ENCODE assay signal across 21 cellular contexts in the genomic region with DNA sequence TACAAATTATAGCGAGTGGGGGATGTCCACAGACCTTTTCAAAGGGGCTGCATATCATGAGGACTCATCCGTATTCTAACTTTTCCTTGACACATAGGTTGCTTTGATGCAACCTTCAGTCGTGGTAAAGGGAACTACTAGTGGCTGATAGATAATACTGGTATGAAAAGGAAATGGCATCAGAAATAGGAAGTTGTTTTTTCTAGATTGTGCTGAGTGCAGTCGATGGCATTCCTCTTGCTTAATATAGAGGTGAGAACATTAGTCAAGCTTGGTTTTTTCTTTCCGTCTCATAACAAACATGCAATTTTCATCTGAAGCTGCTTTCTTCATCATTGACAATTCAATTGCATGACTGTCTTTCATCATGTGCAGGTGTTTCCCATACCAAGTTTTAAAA.
DNase-seq lines count a peak whose midpoint lies in the region; ATAC-seq lines count a peak whose summit lies in the region.
"Had no signal": no experiment of that assay in that cellular context is flagged by ENCODE, and none has a peak within 500 bp of the region (broad histone marks: within the 10 kb centered on the region; RNA-seq: fewer than 3 reads in every experiment).

No MANE protein-coding gene starts in this region.

- ATAC-seq in GM18858 (IDR thresholded peaks at IDR 0.05; ENCODE audit: unreplicated experiment) (peak; percentile 40), HG02642 (IDR thresholded peaks at IDR 0.05; ENCODE audit: poor library complexity, unreplicated experiment) (no peak)
- peak; percentile 45 for ATAC-seq in stimulated activated effector memory CD8-positive, alpha-beta T cell treated with anti-CD3 and anti-CD28 coated beads, Interleukin-12 subunit alpha, Interleukin-12 subunit beta, amount 100 ng/mL, for 72 hours
- ATAC-seq: GM23338, lower lobe of right lung, right cardiac atrium had no signal

- no peaks in the 10 kb centered on the region for H3K4me1 Mint-ChIP-seq in stimulated activated effector memory CD8-positive, alpha-beta T cell treated with anti-CD3 and anti-CD28 coated beads, Interleukin-12 subunit alpha, Interleukin-12 subunit beta, amount 100 ng/mL, for 72 hours
- H3K4me1 Mint-ChIP-seq: CD8-positive, alpha-beta memory T cell; central memory CD8-positive, alpha-beta T cell had no signal

- no peaks in the 10 kb centered on the region for H3K36me3 Mint-ChIP-seq in stimulated activated effector memory CD8-positive, alpha-beta T cell treated with anti-CD3 and anti-CD28 coated beads, Interleukin-12 subunit alpha, Interleukin-12 subunit beta, amount 100 ng/mL, for 72 hours
- H3K36me3 Mint-ChIP-seq: activated CD4-positive, alpha-beta memory T cell treated with anti-CD3 and anti-CD28 coated beads for 36 hours; CD8-positive, alpha-beta memory T cell had no signal

- in situ Hi-C loops in KBM-7 (cut with MboI; ENCODE audit: low pct_unique_long_range_greater_than_20kb, low sequenced_read_pairs), result no loop called here

- no peak overlapping the region for H3K4me3 Mint-ChIP-seq in stimulated activated effector memory CD8-positive, alpha-beta T cell treated with anti-CD3 and anti-CD28 coated beads, Interleukin-12 subunit alpha, Interleukin-12 subunit beta, amount 100 ng/mL, for 72 hours
- H3K4me3 Mint-ChIP-seq: activated CD4-positive, alpha-beta memory T cell treated with anti-CD3 and anti-CD28 coated beads for 36 hours; activated naive CD4-positive, alpha-beta T cell treated with anti-CD3 and anti-CD28 coated beads for 36 hours; CD8-positive, alpha-beta memory T cell; central memory CD8-positive, alpha-beta T cell; GM23338 had no signal

- no peak overlapping the region for H3K27ac Mint-ChIP-seq in stimulated activated effector memory CD8-positive, alpha-beta T cell treated with anti-CD3 and anti-CD28 coated beads, Interleukin-12 subunit alpha, Interleukin-12 subunit beta, amount 100 ng/mL, for 72 hours
- H3K27ac Mint-ChIP-seq: activated CD4-positive, alpha-beta memory T cell treated with anti-CD3 and anti-CD28 coated beads for 36 hours; activated naive CD4-positive, alpha-beta T cell treated with anti-CD3 and anti-CD28 coated beads for 36 hours; CD8-positive, alpha-beta memory T cell; GM23338 had no signal

- DNase-seq in KBM-7 (peak; percentile 43), OCI-M1 (lab: John Stamatoyannopoulos, UW) (peak; percentile 81), NCI-H774 (lab: John Stamatoyannopoulos, UW) (no peak), amniotic stem cell (lab: John Stamatoyannopoulos, UW) (no peak)
- DNase-seq in stimulated activated effector memory CD8-positive, alpha-beta T cell treated with anti-CD3 and anti-CD28 coated beads, Interleukin-12 subunit alpha, Interleukin-12 subunit beta, amount 100 ng/mL, for 72 hours (ENCODE audit: low spot score in 2 of 2), result no peak
- DNase-seq: activated CD4-positive, alpha-beta memory T cell treated with anti-CD3 and anti-CD28 coated beads for 36 hours; activated naive CD4-positive, alpha-beta T cell treated with anti-CD3 and anti-CD28 coated beads for 36 hours; activated T-cell treated with anti-CD3 and anti-CD28 coated beads, Interleukin-2, amount 50 U/mL, for 1 hour; CD8-positive, alpha-beta memory T cell; hypothalamus; lower lobe of right lung; NCI-H1092; NCI-H526; Peyer's patch; right cardiac atrium; testis; WERI-Rb-1 had no signal

- H3K9me3 Mint-ChIP-seq in stimulated activated effector memory CD8-positive, alpha-beta T cell treated with anti-CD3 and anti-CD28 coated beads, Interleukin-12 subunit alpha, Interleukin-12 subunit beta, amount 100 ng/mL, for 72 hours, result no peaks in the 10 kb centered on the region
- H3K9me3 Mint-ChIP-seq: activated CD4-positive, alpha-beta memory T cell treated with anti-CD3 and anti-CD28 coated beads for 36 hours; activated naive CD4-positive, alpha-beta T cell treated with anti-CD3 and anti-CD28 coated beads for 36 hours; CD8-positive, alpha-beta memory T cell; central memory CD8-positive, alpha-beta T cell; GM23338 had no signal

Comparison
In these comparisons a context has a peak if more than half of its experiments do, and no peak if none do; other contexts are left out.
1. DNase-seq: peak in KBM-7 (single experiment) and OCI-M1 (single experiment); none in stimulated activated effector memory CD8-positive, alpha-beta T cell treated with anti-CD3 and anti-CD28 coated beads, Interleukin-12 subunit alpha, Interleukin-12 subunit beta, amount 100 ng/mL, for 72 hours (0 of 2), NCI-H774 (single experiment) and amniotic stem cell (single experiment).